ENCODE assay signal across 2 cellular contexts in genomic region chr5:147805030-147805454, GRCh38.
TF ChIP-seq lines count a peak whose summit lies in the region.

No MANE protein-coding gene starts in this region.

TF ChIP-seq in IMR-90, 13 proteins besides CTCF, POLR2A, EP300 and RAD21:
- TF ChIP-seq CHD1 (IDR thresholded peaks at IDR 0.05; ENCODE audit: low read depth, low read length) (no peak), CEBPB (IDR thresholded peaks at IDR 0.05; ENCODE audit: low read depth, low read length) (peak; percentile 41; the same call in 1 of the 2 replicates)
TF ChIP-seq in IMR-90: peak in this region for 1.

TF ChIP-seq in K562, 482 proteins besides CTCF, POLR2A, EP300 and RAD21:
- TF ChIP-seq FOXA3 (CRISPR knock-in tag; conservative IDR thresholded peaks at IDR 0.05 in 1 of 2, IDR thresholded peaks at IDR 0.05 in 1 of 2), result peak in 1 of 2 experiments; percentile 72; a peak in 2 of 4 replicates
- no peak for TF ChIP-seq CEBPG (CRISPR knock-in tag; IDR thresholded peaks at IDR 0.05)
- peak in 1 of 2 experiments; percentile 79; a peak in 3 of 4 replicates for TF ChIP-seq CEBPG (tag; conservative IDR thresholded peaks at IDR 0.05 in 1 of 2, IDR thresholded peaks at IDR 0.05 in 1 of 2)
- TF ChIP-seq TAF1 (IDR thresholded peaks at IDR 0.05; ENCODE audit: control insufficient read depth, extremely low read depth, insufficient read depth, low read length, severe bottlenecking), result no peak
- no peak for TF ChIP-seq CBX3 (IDR thresholded peaks at IDR 0.05; ENCODE audit: borderline replicate concordance in 1 of 2, low read length in 2 of 2)
- peak; percentile 53; the same call in 1 of the 2 replicates for TF ChIP-seq CEBPB (tag; IDR thresholded peaks at IDR 0.05)
